In genomic region chr4:84578540-84579409, GRCh38 we compare ENCODE assay signal across 8 cellular contexts. TPM values are rescaled to one million over a fixed set of nuclear protein-coding genes. Genes with fewer than 3 reads are reported as not detected.
DNase-seq lines count a peak whose midpoint lies in the region; ATAC-seq and TF ChIP-seq lines count a peak whose summit lies in the region.

No MANE protein-coding gene starts in this region.

- no peaks in the 10 kb centered on the region for H3K9me3 ChIP-seq in OCI-LY3 (ENCODE audit: insufficient read depth, low read length)

- no peak for DNase-seq in AG04449 (ENCODE audit: low read depth, low spot score)
- peak; percentile 42 for DNase-seq in GM03348 (ENCODE audit: low spot score)
- DNase-seq in endothelial cell (ENCODE audit: low spot score), result peak; percentile 26
- peak; percentile 72 for DNase-seq in pons (ENCODE audit: low spot score)
- DNase-seq in stimulated activated CD8-positive, alpha-beta memory T cell treated with anti-CD3 and anti-CD28 coated beads, Interleukin-4, amount 100 ng/mL, for 48 hours, result no peak
- DNase-seq in ureter (ENCODE audit: low spot score), result no peak

- peak overlapping the region; percentile 5 for H3K27ac Mint-ChIP-seq in endothelial cell (ENCODE audit: unreplicated experiment)

- H3K4me3 Mint-ChIP-seq in endothelial cell (ENCODE audit: unreplicated experiment), result no peak overlapping the region

- no peak for ATAC-seq in GM19463 (IDR thresholded peaks at IDR 0.05; ENCODE audit: unreplicated experiment)

- POLR2A ChIA-PET in AG04449 (lab: Yijun Ruan, JAX), result no interaction called here

- H4K20me1 ChIP-seq in OCI-LY3 (ENCODE audit: insufficient read depth, low read length), result no peaks in the 10 kb centered on the region

- peak overlapping the region; percentile 65 for H2AFZ ChIP-seq in OCI-LY3 (ENCODE audit: low read depth, low read length)

- H3K9ac ChIP-seq in OCI-LY3 (ENCODE audit: low read length), result peak overlapping the region; percentile 29

- CTCF ChIA-PET in AG04449 (lab: Yijun Ruan, JAX), result interaction anchor here (0.7 to 2.8 kb wide), 23 partner anchors 9 to 398 kb away, joined by 3 to 36 read pairs (median 4); partner anchors contain the start of gene WDFY3

- H3K4me2 ChIP-seq in OCI-LY3 (ENCODE audit: low read length), result peak overlapping the region; percentile 80

- no peaks in the 10 kb centered on the region for H3K36me3 Mint-ChIP-seq in endothelial cell (ENCODE audit: low read depth, unreplicated experiment)

- H3K9me3 Mint-ChIP-seq in endothelial cell (ENCODE audit: unreplicated experiment), result no peaks in the 10 kb centered on the region

- H3K4me1 Mint-ChIP-seq in endothelial cell (ENCODE audit: unreplicated experiment), result peaks cover 5% of the 10 kb centered on the region

- H3K4me1 ChIP-seq in OCI-LY3 (ENCODE audit: low read length), result peaks cover 50% of the 10 kb centered on the region

- peak overlapping the region; percentile 61 for H3K27ac ChIP-seq in OCI-LY3 (ENCODE audit: low read length)

- TF ChIP-seq CTCF in AG04449 (IDR thresholded peaks at IDR 0.05; ENCODE audit: insufficient read depth, low read length, missing control alignments) (peak; percentile 63), OCI-LY3 (IDR thresholded peaks at IDR 0.05; ENCODE audit: low read depth, low read length) (peak; percentile 88), endothelial cell (IDR thresholded peaks at IDR 0.05; ENCODE audit: unreplicated experiment) (peak; percentile 48)

- no peak overlapping the region for H3K4me3 ChIP-seq in AG04449 (ENCODE audit: low read depth, low read length)
- peak overlapping the region; percentile 40 for H3K4me3 ChIP-seq in OCI-LY3 (ENCODE audit: low read length)

- no peaks in the 10 kb centered on the region for H3K36me3 ChIP-seq in OCI-LY3 (replicated peaks; ENCODE audit: low read depth, low read length)

- H3K27me3 ChIP-seq in OCI-LY3 (ENCODE audit: low read depth, low read length), result 0 out of 2 replicates have a peak, but pooled peaks cover 6% of the 10 kb centered on the region

- H3K27me3 Mint-ChIP-seq in endothelial cell (ENCODE audit: unreplicated experiment), result peaks cover 2% of the 10 kb centered on the region

- peaks cover 3% of the 10 kb centered on the region; the same call in 1 of the 2 replicates for H3K79me2 ChIP-seq in OCI-LY3 (ENCODE audit: low read length)

RNA-seq across cellular contexts. Expression of gene CDS1, which starts 4.2 kb away (rescaled TPM):
- 2.0 TPM for total RNA-seq in endothelial cell (ENCODE audit: unreplicated experiment)
- 17.9 TPM for total RNA-seq in ureter

Comparison
In these comparisons a context has a peak if more than half of its experiments do, and no peak if none do; other contexts are left out.
1. DNase-seq: peak in GM03348 (single experiment), endothelial cell (single experiment) and pons (single experiment); none in AG04449 (single experiment), stimulated activated CD8-positive, alpha-beta memory T cell treated with anti-CD3 and anti-CD28 coated beads, Interleukin-4, amount 100 ng/mL, for 48 hours (single experiment) and ureter (single experiment).
2. Peak in every context shown above with its lines, with median percentiles within 50 percentile points of each other: CTCF ChIP-seq.